ENCODE assay signal across 9 cellular contexts in genomic region chr11:104897891-104898684, GRCh38. TPM values are rescaled to one million over a fixed set of nuclear protein-coding genes. Genes with fewer than 3 reads are reported as not detected.
DNase-seq lines count a peak whose midpoint lies in the region; ATAC-seq and TF ChIP-seq lines count a peak whose summit lies in the region.
"Had no signal": no experiment of that assay in that cellular context is flagged by ENCODE, and none has a peak within 500 bp of the region (broad histone marks: within the 10 kb centered on the region; RNA-seq: fewer than 3 reads in every experiment).

Gene CASP12 (minus strand): TSS chr11:104898460.

- DNase-seq in CD8-positive, alpha-beta memory T cell, result peak in 1 of 5 donors; percentile 19
- DNase-seq in brain microvascular endothelial cell (peak; percentile 1), CD1c-positive myeloid dendritic cell (ENCODE audit: extremely low spot score) (no peak), NCI-H226 (no peak)
- no peak for DNase-seq in stimulated activated naive CD4-positive, alpha-beta T cell treated with Interleukin-2 at 50 U/mL for 16 hours (lab: John Stamatoyannopoulos, UW)

- TF ChIP-seq CTCF in brain microvascular endothelial cell (IDR thresholded peaks at IDR 0.05; ENCODE audit: low read depth, low read length, missing control alignments), result no peak

- H3K27me3 Mint-ChIP-seq in CD8-positive, alpha-beta memory T cell, result no peaks in the 10 kb centered on the region
- H3K27me3 Mint-ChIP-seq: dendritic cell treated with granulocyte-macrophage colony-stimulating factor and Interleukin-4, amounts not matched to agents 40 ng/mL and 50 ng/mL, for 4 days had no signal

- peak; percentile 94 for ATAC-seq in GM21717 (IDR thresholded peaks at IDR 0.05; ENCODE audit: unreplicated experiment)
- ATAC-seq in HG02571 (IDR thresholded peaks at IDR 0.05; ENCODE audit: unreplicated experiment), result no peak

- H3K36me3 Mint-ChIP-seq in CD8-positive, alpha-beta memory T cell, result peaks cover 6 to 8% (median 8%) of the 10 kb centered on the region in 3 donors

- POLR2A ChIA-PET in CD8-positive, alpha-beta memory T cell (lab: Charles Lee), result interaction anchor here (1.4 kb wide), 1 partner anchor 14 kb away, joined by 3 read pairs; no protein-coding TSS in a partner anchor

- peaks cover 18% of the 10 kb centered on the region for H3K4me1 ChIP-seq in CD8-positive, alpha-beta memory T cell (ENCODE audit: insufficient read depth, low read length)
- no peaks in the 10 kb centered on the region for H3K4me1 ChIP-seq in mucosa of stomach (ENCODE audit: control insufficient read depth, insufficient read depth, low read length)

- H3K4me3 ChIP-seq in CD8-positive, alpha-beta memory T cell (ENCODE audit: low read length), result no peak within 1 kb of the TSS
- H3K4me3 ChIP-seq in brain microvascular endothelial cell (ENCODE audit: low read depth, low read length), result no peak within 1 kb of the TSS
- H3K4me3 ChIP-seq in mucosa of stomach (ENCODE audit: low read length), result no peak within 1 kb of the TSS

- in situ Hi-C loops in brain microvascular endothelial cell (cut with HindIII; ENCODE audit: low pct_ligation_motif_present, low sequenced_read_pairs), result no loop called here

- H3K27me3 ChIP-seq in CD8-positive, alpha-beta memory T cell (ENCODE audit: insufficient read depth, low read length, poor library complexity, severe bottlenecking), result no peaks in the 10 kb centered on the region
- no peaks in the 10 kb centered on the region for H3K27me3 ChIP-seq in brain microvascular endothelial cell (replicated peaks)
- no peaks in the 10 kb centered on the region for H3K27me3 ChIP-seq in mucosa of stomach (ENCODE audit: control insufficient read depth, insufficient read depth, low read length)

- CTCF ChIA-PET in CD8-positive, alpha-beta memory T cell (lab: Charles Lee), result interaction anchor here (0.9 to 1.1 kb wide), 3 partner anchors 11 to 136 kb away, joined by 3 to 4 read pairs (median 3); no protein-coding TSS in a partner anchor

- H3K9me3 ChIP-seq in CD8-positive, alpha-beta memory T cell (ENCODE audit: low read length), result no peaks in the 10 kb centered on the region
- H3K9me3 ChIP-seq in mucosa of stomach (ENCODE audit: control insufficient read depth, low read length), result no peaks in the 10 kb centered on the region

- no peaks in the 10 kb centered on the region for H3K9me3 Mint-ChIP-seq in CD8-positive, alpha-beta memory T cell

- peak within 1 kb of the TSS; percentile 23 for H3K9ac ChIP-seq in mucosa of stomach (ENCODE audit: low read length)

- H3K4me3 Mint-ChIP-seq in CD8-positive, alpha-beta memory T cell, result peak within 1 kb of the TSS; percentile 62 to 88 (median 82)
- H3K4me3 Mint-ChIP-seq: dendritic cell treated with granulocyte-macrophage colony-stimulating factor and Interleukin-4, amounts not matched to agents 40 ng/mL and 50 ng/mL, for 4 days had no signal

- H3K27ac Mint-ChIP-seq in CD8-positive, alpha-beta memory T cell, result peak within 1 kb of the TSS; percentile 82 to 97 (median 92)
- H3K27ac Mint-ChIP-seq: dendritic cell treated with granulocyte-macrophage colony-stimulating factor and Interleukin-4, amounts not matched to agents 40 ng/mL and 50 ng/mL, for 4 days had no signal

- peaks cover 40 to 69% (median 45%) of the 10 kb centered on the region in 3 donors for H3K4me1 Mint-ChIP-seq in CD8-positive, alpha-beta memory T cell

- no peak within 1 kb of the TSS for H3K27ac ChIP-seq in CD8-positive, alpha-beta memory T cell (ENCODE audit: low read depth, low read length)
- no peak within 1 kb of the TSS for H3K27ac ChIP-seq in brain microvascular endothelial cell

- H3K36me3 ChIP-seq in CD8-positive, alpha-beta memory T cell (ENCODE audit: insufficient read depth, low read length), result no peaks in the 10 kb centered on the region
- H3K36me3 ChIP-seq in brain microvascular endothelial cell (replicated peaks) (no peaks in the 10 kb centered on the region), mucosa of stomach (ENCODE audit: control insufficient read depth, insufficient read depth, low read length) (no peaks in the 10 kb centered on the region)

RNA-seq across cellular contexts. Expression of gene CASP12, which starts in this region (rescaled TPM):
- not detected for total RNA-seq in CD8-positive, alpha-beta memory T cell
- polyA plus RNA-seq in CD8-positive, alpha-beta memory T cell, result not detected
